Comparison of ENCODE assay signal across 22 cellular contexts in the genomic region with DNA sequence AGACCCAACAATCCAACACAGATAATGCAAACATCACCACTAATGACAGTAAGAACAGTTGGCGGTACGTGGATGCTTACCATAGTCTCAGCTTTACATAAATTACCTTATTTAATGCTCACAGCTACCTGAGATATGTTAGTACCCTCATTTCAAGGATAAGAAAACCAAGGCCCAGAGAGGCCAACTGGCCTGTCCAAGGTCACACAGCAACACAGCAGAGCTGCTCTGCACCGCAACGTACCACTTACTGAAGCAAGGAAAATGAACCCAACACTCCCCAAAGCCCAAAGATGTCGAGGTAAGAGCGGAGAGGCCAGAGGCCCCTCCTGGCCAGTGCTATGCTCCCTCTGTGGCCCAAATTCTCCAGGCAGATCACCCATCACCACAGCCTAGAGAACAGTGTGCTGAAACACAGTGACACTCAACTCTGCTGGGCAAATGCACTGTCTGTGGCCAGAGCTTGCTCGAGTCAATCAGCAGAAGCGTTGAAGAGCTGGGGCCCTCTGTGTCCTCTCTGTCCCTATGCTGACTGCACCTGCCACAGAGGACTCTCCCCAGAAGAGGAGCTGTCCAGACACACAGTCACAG. TPM values are rescaled to one million over a fixed set of nuclear protein-coding genes. Genes with fewer than 3 reads are reported as not detected.
DNase-seq lines count a peak whose midpoint lies in the region; ATAC-seq, FAIRE-seq and TF ChIP-seq lines count a peak whose summit lies in the region.
"Had no signal": no experiment of that assay in that cellular context is flagged by ENCODE, and none has a peak within 500 bp of the region (broad histone marks: within the 10 kb centered on the region; RNA-seq: fewer than 3 reads in every experiment).

No MANE protein-coding gene starts in this region.

- no peak overlapping the region for H3K27ac Mint-ChIP-seq in stimulated activated memory B cell treated with anti-CD40 and anti-IgM and Interleukin-4, amounts not matched to agents 10 μg/mL and 1 μg/mL and 100 μg/mL, for 72 hours
- H3K27ac Mint-ChIP-seq: CD8-positive, alpha-beta T cell had no signal

- H3K27me3 ChIP-seq in K562 (ENCODE audit: control insufficient read depth in 2 of 2, insufficient read depth in 2 of 2, low read length in 2 of 2): peaks cover 6 to 55% of the 10 kb centered on the region in 2 experiments; a peak in 4 of 5 replicates
- H3K27me3 ChIP-seq in sigmoid colon: peaks cover 0 to 14% (median 0%) of the 10 kb centered on the region in 3 donors
- H3K27me3 ChIP-seq in mesenchymal stem cell (ENCODE audit: control insufficient read depth in 1 of 2, insufficient read depth in 1 of 2, low read length in 2 of 2): no peaks in the 10 kb centered on the region

- no peak overlapping the region for H3K4me2 ChIP-seq in A549
- H3K4me2 ChIP-seq in K562 (ENCODE audit: insufficient read depth, low read length): no peak overlapping the region
- H3K4me2 ChIP-seq in mesenchymal stem cell (ENCODE audit: low read length, poor library complexity, severe bottlenecking): no peak overlapping the region

- intact Hi-C loops in K562 (cut with micrococcal nuclease) (no loop called here), sigmoid colon (cut with DNase I) (no loop called here)

- H3K14ac ChIP-seq in mesenchymal stem cell (ENCODE audit: low read length in 2 of 2): no peak overlapping the region

- CTCF ChIA-PET in A549 (lab: Yijun Ruan, JAX) (interaction anchor here (1.4 to 7.3 kb wide), 3 partner anchors 13 to 90 kb away, joined by 3 to 77 read pairs (median 5); partner anchors contain the start of gene SHANK2), K562 (lab: Yijun Ruan, JAX; ENCODE audit: low intra/inter-chr PET ratio) (no interaction called here)

- H3K9me3 ChIP-seq in A549 (no peaks in the 10 kb centered on the region), K562 (replicated peaks; ENCODE audit: control insufficient read depth, insufficient read depth, low read depth, low read length) (no peaks in the 10 kb centered on the region), sigmoid colon (no peaks in the 10 kb centered on the region), mesenchymal stem cell (ENCODE audit: control insufficient read depth, low read length) (no peaks in the 10 kb centered on the region)

- TF ChIP-seq EP300 in A549 (IDR thresholded peaks at IDR 0.05) (no peak), K562 (IDR thresholded peaks at IDR 0.05; ENCODE audit: low read length) (no peak), sigmoid colon (IDR thresholded peaks at IDR 0.05) (no peak)

- no peaks in the 10 kb centered on the region for H3K79me2 ChIP-seq in K562 (ENCODE audit: control insufficient read depth, insufficient read depth, low read length)

- no peak overlapping the region for H2AK5ac ChIP-seq in mesenchymal stem cell (ENCODE audit: low read length, severe bottlenecking)

- no peaks in the 10 kb centered on the region for H3K36me3 Mint-ChIP-seq in stimulated activated memory B cell treated with anti-CD40 and anti-IgM and Interleukin-4, amounts not matched to agents 10 μg/mL and 1 μg/mL and 100 μg/mL, for 72 hours
- H3K36me3 Mint-ChIP-seq: CD8-positive, alpha-beta T cell had no signal

- ATAC-seq in A549: no peak
- ATAC-seq in K562: no peak
- no peak for ATAC-seq in left lobe of liver
- no peak for ATAC-seq in stimulated activated memory B cell treated with anti-CD40 and anti-IgM and Interleukin-4, amounts not matched to agents 10 μg/mL and 1 μg/mL and 100 μg/mL, for 72 hours
- ATAC-seq: CD8-positive, alpha-beta T cell; HCT116 had no signal

- no peak overlapping the region for H4K91ac ChIP-seq in mesenchymal stem cell (ENCODE audit: low read length)

- no peak overlapping the region for H2BK15ac ChIP-seq in mesenchymal stem cell (ENCODE audit: low read depth, poor library complexity, severe bottlenecking)

- no peak overlapping the region for H2AFZ ChIP-seq in K562 (ENCODE audit: low read depth, low read length)
- no peak overlapping the region for H2AFZ ChIP-seq in mesenchymal stem cell (ENCODE audit: low read depth, low read length)

- POLR2A ChIA-PET in A549 (lab: Yijun Ruan, JAX): no interaction called here
- POLR2A ChIA-PET in K562 (lab: Yijun Ruan, JAX): interaction anchor here (0.6 kb wide), 1 partner anchor 180 kb away, joined by 3 read pairs; no protein-coding TSS in a partner anchor

- no peak overlapping the region for H2BK5ac ChIP-seq in mesenchymal stem cell (ENCODE audit: low read depth, low read length, poor library complexity, severe bottlenecking)

- peaks cover 16% of the 10 kb centered on the region for H3K79me1 ChIP-seq in mesenchymal stem cell (replicated peaks; ENCODE audit: low read length, poor library complexity, severe bottlenecking)

- no peak overlapping the region for H3K27ac ChIP-seq in A549
- no peak overlapping the region for H3K27ac ChIP-seq in K562 (ENCODE audit: extremely low read depth, low read depth, low read length)
- H3K27ac ChIP-seq in sigmoid colon: no peak overlapping the region
- H3K27ac ChIP-seq in mesenchymal stem cell (ENCODE audit: low read length, poor library complexity, severe bottlenecking): no peak overlapping the region

- DNase-seq in A549 (ENCODE audit: low read depth in 1 of 2, low spot score in 1 of 2): no peak
- DNase-seq in K562 (ENCODE audit: extremely low read depth in 1 of 4, low spot score in 3 of 4): no peak
- DNase-seq in left lobe of liver (ENCODE audit: low spot score): peak; percentile 22
- DNase-seq in sigmoid colon: peak; percentile 47
- DNase-seq in mesenchymal stem cell: no peak
- no peak for DNase-seq in iPS-NIHi11 (ENCODE audit: low spot score)
- DNase-seq: 8988T; AML-193; C1 segment of cervical spinal cord; Calu3; CD8-positive, alpha-beta T cell; GOT3; Kasumi-1; NCI-H1694; NCI-H2081; NCI-H2171 treated with DMSO at 0.1 percent for 48 hours; NCI-H524 treated with DMSO at 0.1 percent for 48 hours; SHP77 had no signal

- H3K9me3 Mint-ChIP-seq in stimulated activated memory B cell treated with anti-CD40 and anti-IgM and Interleukin-4, amounts not matched to agents 10 μg/mL and 1 μg/mL and 100 μg/mL, for 72 hours: no peaks in the 10 kb centered on the region
- H3K9me3 Mint-ChIP-seq: CD8-positive, alpha-beta T cell had no signal

- H3K9me1 ChIP-seq in K562 (ENCODE audit: control insufficient read depth, insufficient read depth, low read length): no peaks in the 10 kb centered on the region

- peaks cover 12% of the 10 kb centered on the region for H3K4me1 Mint-ChIP-seq in stimulated activated memory B cell treated with anti-CD40 and anti-IgM and Interleukin-4, amounts not matched to agents 10 μg/mL and 1 μg/mL and 100 μg/mL, for 72 hours

- H3K23ac ChIP-seq in mesenchymal stem cell (ENCODE audit: low read length in 2 of 2): no peak overlapping the region

- H2BK12ac ChIP-seq in mesenchymal stem cell (ENCODE audit: low read length in 2 of 2): no peak overlapping the region

- no peak for FAIRE-seq in A549 (lab: Jason Lieb, UNC)
- no peak for FAIRE-seq in K562 (lab: Jason Lieb, UNC)
- FAIRE-seq: G401.6, GM12892 had no signal

- H3K4ac ChIP-seq in mesenchymal stem cell (ENCODE audit: low read depth in 1 of 2, low read length in 2 of 2): no peak overlapping the region

- H3K4me1 ChIP-seq in A549 (peaks cover 28% of the 10 kb centered on the region), K562 (replicated peaks in 1 of 2; ENCODE audit: control insufficient read depth in 2 of 2, insufficient read depth in 2 of 2, low read length in 2 of 2) (no peaks in the 10 kb centered on the region), sigmoid colon (no peaks in the 10 kb centered on the region), mesenchymal stem cell (ENCODE audit: control insufficient read depth, insufficient read depth, low read depth, low read length) (peaks cover 18% of the 10 kb centered on the region)

- TF ChIP-seq RAD21 in A549 (conservative IDR thresholded peaks at IDR 0.05 in 1 of 2, IDR thresholded peaks at IDR 0.05 in 1 of 2) (no peak), K562 (CRISPR knock-in tag; conservative IDR thresholded peaks at IDR 0.05 in 1 of 2, IDR thresholded peaks at IDR 0.05 in 1 of 2) (no peak)

- H3K36me3 ChIP-seq in K562 (ENCODE audit: control insufficient read depth, insufficient read depth, low read length) (no peaks in the 10 kb centered on the region), sigmoid colon (no peaks in the 10 kb centered on the region), mesenchymal stem cell (ENCODE audit: control insufficient read depth in 1 of 2, insufficient read depth in 2 of 2, low read depth in 1 of 2, low read length in 2 of 2) (peaks cover 2 to 14% of the 10 kb centered on the region in 2 experiments)

- H4K20me1 ChIP-seq in K562 (replicated peaks; ENCODE audit: control insufficient read depth, insufficient read depth, low read length): no peaks in the 10 kb centered on the region

- H3K18ac ChIP-seq in mesenchymal stem cell (ENCODE audit: low read depth in 1 of 2, low read length in 2 of 2): peak overlapping the region in 1 of 2 experiments; percentile 50

- no peak for TF ChIP-seq CTCF in A549 (IDR thresholded peaks at IDR 0.05)
- TF ChIP-seq CTCF in K562 (IDR thresholded peaks at IDR 0.05 in 2 of 3, conservative IDR thresholded peaks at IDR 0.05 in 1 of 3; ENCODE audit: insufficient read depth in 2 of 3, low read depth in 1 of 3, low read length in 3 of 3): no peak
- TF ChIP-seq CTCF in sigmoid colon (IDR thresholded peaks at IDR 0.05): no peak

- H3K9ac ChIP-seq in K562 (ENCODE audit: insufficient read depth in 1 of 2, low read depth in 2 of 2, low read length in 2 of 2) (no peak overlapping the region), mesenchymal stem cell (ENCODE audit: low read length) (no peak overlapping the region)

- no peak overlapping the region for H3K4me3 Mint-ChIP-seq in stimulated activated memory B cell treated with anti-CD40 and anti-IgM and Interleukin-4, amounts not matched to agents 10 μg/mL and 1 μg/mL and 100 μg/mL, for 72 hours
- H3K4me3 Mint-ChIP-seq: CD8-positive, alpha-beta T cell had no signal

- no peak overlapping the region for H2BK120ac ChIP-seq in mesenchymal stem cell (ENCODE audit: low read depth, low read length)

- no peak overlapping the region for H4K8ac ChIP-seq in mesenchymal stem cell (ENCODE audit: low read length)

- H3K27me3 Mint-ChIP-seq in stimulated activated memory B cell treated with anti-CD40 and anti-IgM and Interleukin-4, amounts not matched to agents 10 μg/mL and 1 μg/mL and 100 μg/mL, for 72 hours: peaks cover 79% of the 10 kb centered on the region

- no peak overlapping the region for H3K4me3 ChIP-seq in A549
- H3K4me3 ChIP-seq in K562: no peak overlapping the region
- no peak overlapping the region for H3K4me3 ChIP-seq in sigmoid colon
- H3K4me3 ChIP-seq in mesenchymal stem cell (ENCODE audit: insufficient read depth in 1 of 2, low read depth in 1 of 2, low read length in 2 of 2): no peak overlapping the region

- 99% methylated on average over 6 of the region's 8 CpGs for WGBS in A549 (ENCODE audit: missing lambda C conversion rate)
- 0% methylated on average over 8 of the region's 8 CpGs for WGBS in K562 (ENCODE audit: insufficient coverage, low coverage, missing lambda C conversion rate)
- WGBS in sigmoid colon, 2 donors: 91 to 97% methylated on average over 8 of the region's 8 CpGs
- 94% methylated on average over 8 of the region's 8 CpGs for WGBS in mesenchymal stem cell

- in situ Hi-C loops in K562 (cut with MboI): no loop called here

- BruUV-seq in K562 (replicated peaks; lab: Mats Ljungman, UMichigan): no TSS peak

- TF ChIP-seq POLR2A in A549 (IDR thresholded peaks at IDR 0.05; ENCODE audit: low read length) (no peak), K562 (conservative IDR thresholded peaks at IDR 0.05) (no peak), sigmoid colon (IDR thresholded peaks at IDR 0.05) (no peak)

RNA-seq across cellular contexts. Expression of gene SHANK2, which starts 14.0 kb away (rescaled TPM):
- polyA plus RNA-seq in A549 (2011; rRNA removed): 7.6 and 15.6 TPM in 2 replicates
- 5.3 and 7.5 TPM in 2 replicates for polyA plus RNA-seq in A549 (2012; cell fraction: cytosol; rRNA removed)
- polyA plus RNA-seq in A549 (2012; cell fraction: nucleus; rRNA removed): 21.6 and 25.7 TPM in 2 replicates
- polyA plus RNA-seq in A549 (2017; fragmentation: RNase III; extraction: RNeasy Plus Mini Kit Qiagen cat#74134 plus additional on column Dnase treatment): 4.7 to 6.7 TPM (median 5.3 TPM) in 3 replicates
- 35.9 and 36.4 TPM in 2 replicates for polyA minus RNA-seq in A549 (2011; rRNA and poly(A)+ RNA removed)
- total RNA-seq in K562 (2011; cell fraction: chromatin; rRNA removed; ENCODE audit: low replicate concordance): 0.05 TPM in 1 of 2 replicates, not detected in the other
- not detected in 2 replicates for total RNA-seq in K562 (2011; cell fraction: nucleolus; rRNA removed)
- not detected in 2 replicates for total RNA-seq in K562 (2011; cell fraction: nucleoplasm; rRNA removed)
- total RNA-seq in K562 (2014; rRNA removed): not detected in 2 replicates
- total RNA-seq in K562 (2014; rRNA removed; fragmentation: Illumina TruSeq; extraction: Trizol): not detected in 2 replicates
- not detected in 2 replicates for total RNA-seq in K562 (2015; rRNA removed; fragmentation: Illumina TruSeq; extraction: Trizol)
- total RNA-seq in K562 (2021): 0.07 and 0.22 TPM in 2 replicates
- polyA plus RNA-seq in K562 (2011; rRNA removed): not detected in 2 replicates
- polyA plus RNA-seq in K562 (2011; cell fraction: cytosol; rRNA removed): not detected in 2 replicates
- polyA plus RNA-seq in K562 (2011; cell fraction: nucleus; rRNA removed): not detected in 2 replicates
- polyA plus RNA-seq in K562 (2012): 0.01 and 0.07 TPM in 2 replicates
- polyA plus RNA-seq in K562 (2014; fragmentation: Illumina TruSeq; extraction: Trizol): not detected in 2 replicates
- under 1 TPM in 1 of 2 experiments, not detected in 1; 0.04 TPM for polyA plus RNA-seq in K562 (2014; fragmentation: Nextera tagmentation; extraction: Ambion mirVana)
- polyA plus RNA-seq in K562 (2014; rRNA removed): not detected in 2 replicates
- not detected in 2 replicates for polyA minus RNA-seq in K562 (2011; rRNA and poly(A)+ RNA removed)
- not detected in 2 replicates for polyA minus RNA-seq in K562 (2011; cell fraction: cytosol; rRNA and poly(A)+ RNA removed)
- polyA minus RNA-seq in K562 (2011; cell fraction: nucleus; rRNA and poly(A)+ RNA removed): not detected in 2 replicates
- total RNA-seq in left lobe of liver: 33.8 TPM
- 10 to 100 TPM in 3 of 4 donors, 1 to 10 TPM in 1; 8.0 to 43.8 (median 16.8) TPM for total RNA-seq in sigmoid colon
- 1 to 10 TPM; 3.5 to 4.4 (median 3.6) TPM for polyA plus RNA-seq in sigmoid colon
- polyA plus RNA-seq in mesenchymal stem cell (2013, experiment 1 of 2): 30.3 TPM
- 30.2 TPM for polyA plus RNA-seq in mesenchymal stem cell (2013, experiment 2 of 2)
- total RNA-seq: CD8-positive, alpha-beta T cell had no signal

Comparison
In these comparisons a context has a peak if more than half of its experiments do, and no peak if none do; other contexts are left out.
1. DNase-seq: peak in left lobe of liver (single experiment) and sigmoid colon (single experiment); none in A549 (0 of 2), K562 (0 of 4), mesenchymal stem cell (single experiment) and iPS-NIHi11 (single experiment).
2. RNA of gene SHANK2, which starts 14.0 kb away (total RNA-seq): 33.8 TPM in left lobe of liver (single experiment) and 8.0 to 43.8 TPM in sigmoid colon; 0.05 to 0.22 TPM in K562; every median in the first group is over 4 times any median in the second.
3. Of the 35 proteins assayed by ChIP-seq in both K562 and A549: peak only in K562: none; only in A549: none; in both: ZFP36; in neither: 34.